8 cellular contexts compared by ENCODE assay signal in genomic region chr10:43574035-43574892, GRCh38. TPM values are rescaled to one million over a fixed set of nuclear protein-coding genes. Genes with fewer than 3 reads are reported as not detected.
DNase-seq lines count a peak whose midpoint lies in the region; ATAC-seq, FAIRE-seq and TF ChIP-seq lines count a peak whose summit lies in the region.

Gene ZNF239, minus strand, starts transcription at chr10:43574616. Its CDS starts 16,537 bp downstream, at chr10:43558079.

- DNase-seq in CD8-positive, alpha-beta memory T cell: peak; percentile 72 to 87 (median 83)
- DNase-seq in GM20000 (ENCODE audit: low spot score) (peak; percentile 85), HTR-8/SVneo (ENCODE audit: insufficient read length, low spot score) (peak; percentile 86), right cardiac atrium (peak; percentile 95 to 98 (median 96)), prostate gland (ENCODE audit: low spot score) (peak; percentile 78), upper lobe of right lung (peak; percentile 95)

- intact Hi-C loops in right cardiac atrium (cut with DNase I): no loop called here
- intact Hi-C loops in prostate gland (cut with DNase I): no loop called here
- intact Hi-C loops in upper lobe of right lung (cut with DNase I): no loop called here

- peak within 1 kb of the TSS; percentile 85 to 94 (median 88) for H3K4me3 Mint-ChIP-seq in CD8-positive, alpha-beta memory T cell
- peak within 1 kb of the TSS; percentile 75 for H3K4me3 Mint-ChIP-seq in T-helper 1 cell treated with Interleukin-12 subunit alpha and Interleukin-12 subunit beta and Interleukin-4 antibody, amounts not matched to agents 30 μg/mL and 1 μg/mL, for 36 hours

- H3K36me3 Mint-ChIP-seq in CD8-positive, alpha-beta memory T cell: peaks cover 2 to 8% (median 3%) of the 10 kb centered on the region in 3 donors
- peaks cover 9% of the 10 kb centered on the region for H3K36me3 Mint-ChIP-seq in T-helper 1 cell treated with Interleukin-12 subunit alpha and Interleukin-12 subunit beta and Interleukin-4 antibody, amounts not matched to agents 30 μg/mL and 1 μg/mL, for 36 hours (ENCODE audit: low read depth)

- no peak for TF ChIP-seq POLR2A in prostate gland (IDR thresholded peaks at IDR 0.05)

- no peaks in the 10 kb centered on the region for H3K9me3 ChIP-seq in CD8-positive, alpha-beta memory T cell (ENCODE audit: low read length)
- H3K9me3 ChIP-seq in right cardiac atrium (ENCODE audit: control insufficient read depth, low read length) (no peaks in the 10 kb centered on the region), prostate gland (no peaks in the 10 kb centered on the region), upper lobe of right lung (no peaks in the 10 kb centered on the region)

- H3K9me3 Mint-ChIP-seq in CD8-positive, alpha-beta memory T cell: peaks cover 0 to 10% (median 0%) of the 10 kb centered on the region in 5 donors
- H3K9me3 Mint-ChIP-seq in T-helper 1 cell treated with Interleukin-12 subunit alpha and Interleukin-12 subunit beta and Interleukin-4 antibody, amounts not matched to agents 30 μg/mL and 1 μg/mL, for 36 hours: peaks cover 36% of the 10 kb centered on the region

- peak; percentile 79 for FAIRE-seq in HTR-8/SVneo (lab: Jason Lieb, UNC)

- POLR2A ChIA-PET in CD8-positive, alpha-beta memory T cell (lab: Charles Lee): interaction anchor here (0.8 to 1.7 kb wide), 4 partner anchors 32 to 436 kb away, joined by 3 to 6 read pairs (median 4); partner anchors contain the start of genes CSGALNACT2, ZNF32 and ZNF485

- H3K27me3 ChIP-seq in CD8-positive, alpha-beta memory T cell (ENCODE audit: insufficient read depth, low read length, poor library complexity, severe bottlenecking): no peaks in the 10 kb centered on the region
- H3K27me3 ChIP-seq in right cardiac atrium (ENCODE audit: control insufficient read depth, insufficient read depth) (no peaks in the 10 kb centered on the region), prostate gland (replicated peaks; ENCODE audit: insufficient read depth) (no peaks in the 10 kb centered on the region), upper lobe of right lung (no peaks in the 10 kb centered on the region)

- peak within 1 kb of the TSS; percentile 63 for H3K4me3 ChIP-seq in CD8-positive, alpha-beta memory T cell (ENCODE audit: low read length)
- H3K4me3 ChIP-seq in right cardiac atrium (ENCODE audit: low read length) (peak within 1 kb of the TSS; percentile 47), prostate gland (peak within 1 kb of the TSS; percentile 48 to 60), upper lobe of right lung (peak within 1 kb of the TSS; percentile 61)

- ATAC-seq in right cardiac atrium: peak; percentile 97 to 99
- peak; percentile 98 for ATAC-seq in upper lobe of right lung

- no peaks in the 10 kb centered on the region for H3K27me3 Mint-ChIP-seq in CD8-positive, alpha-beta memory T cell
- H3K27me3 Mint-ChIP-seq in T-helper 1 cell treated with Interleukin-12 subunit alpha and Interleukin-12 subunit beta and Interleukin-4 antibody, amounts not matched to agents 30 μg/mL and 1 μg/mL, for 36 hours (ENCODE audit: low read depth): no peaks in the 10 kb centered on the region

- CTCF ChIA-PET in CD8-positive, alpha-beta memory T cell (lab: Charles Lee): interaction anchor here (1.4 to 2.1 kb wide), 4 partner anchors 11 to 117 kb away, joined by 3 to 8 read pairs (median 6); no protein-coding TSS in a partner anchor

- H3K36me3 ChIP-seq in CD8-positive, alpha-beta memory T cell (ENCODE audit: insufficient read depth, low read length): no peaks in the 10 kb centered on the region
- H3K36me3 ChIP-seq in prostate gland: no peaks in the 10 kb centered on the region
- no peaks in the 10 kb centered on the region for H3K36me3 ChIP-seq in upper lobe of right lung

- H3K27ac Mint-ChIP-seq in CD8-positive, alpha-beta memory T cell: peak within 1 kb of the TSS; percentile 86 to 98 (median 90)
- H3K27ac Mint-ChIP-seq in T-helper 1 cell treated with Interleukin-12 subunit alpha and Interleukin-12 subunit beta and Interleukin-4 antibody, amounts not matched to agents 30 μg/mL and 1 μg/mL, for 36 hours: no peak within 1 kb of the TSS

- H3K27ac ChIP-seq in CD8-positive, alpha-beta memory T cell (ENCODE audit: low read depth, low read length): peak within 1 kb of the TSS; percentile 45
- H3K27ac ChIP-seq in angular gyrus (ENCODE audit: low read depth, low read length) (peak within 1 kb of the TSS; percentile 30), right cardiac atrium (ENCODE audit: low read length) (peak within 1 kb of the TSS; percentile 21), prostate gland (peak within 1 kb of the TSS; percentile 25 to 50), upper lobe of right lung (peak within 1 kb of the TSS; percentile 68)

- TF ChIP-seq CTCF in GM20000 (IDR thresholded peaks at IDR 0.05; ENCODE audit: extremely low read depth, missing control alignments) (no peak), prostate gland (IDR thresholded peaks at IDR 0.05) (peak in 1 of 4 experiments; percentile 15), upper lobe of right lung (IDR thresholded peaks at IDR 0.05) (no peak)

- H3K4me1 ChIP-seq in CD8-positive, alpha-beta memory T cell (ENCODE audit: insufficient read depth, low read length): peaks cover 29% of the 10 kb centered on the region
- H3K4me1 ChIP-seq in right cardiac atrium (ENCODE audit: control insufficient read depth, insufficient read depth, low read length) (no peaks in the 10 kb centered on the region), prostate gland (replicated peaks) (no peaks in the 10 kb centered on the region), upper lobe of right lung (no peaks in the 10 kb centered on the region)

- H3K4me1 Mint-ChIP-seq in CD8-positive, alpha-beta memory T cell: peaks cover 51 to 68% (median 63%) of the 10 kb centered on the region in 3 donors
- peaks cover 15% of the 10 kb centered on the region for H3K4me1 Mint-ChIP-seq in T-helper 1 cell treated with Interleukin-12 subunit alpha and Interleukin-12 subunit beta and Interleukin-4 antibody, amounts not matched to agents 30 μg/mL and 1 μg/mL, for 36 hours (ENCODE audit: low read depth)

- 3% methylated on average over 75 of the region's 75 CpGs for WGBS in right cardiac atrium
- 2% methylated on average over 70 of the region's 75 CpGs for WGBS in prostate gland

RNA-seq across cellular contexts. Expression of gene ZNF239, which starts in this region (rescaled TPM):
- 1 to 10 TPM; 1.4 to 1.6 TPM for total RNA-seq in CD8-positive, alpha-beta memory T cell
- polyA plus RNA-seq in CD8-positive, alpha-beta memory T cell: 0.90 TPM
- total RNA-seq in right cardiac atrium (1 to 10 TPM; 1.9 to 2.9 (median 2.2) TPM), prostate gland (1 to 10 TPM; 4.3 to 6.8 TPM), upper lobe of right lung (3.5 TPM)
- polyA plus RNA-seq in right cardiac atrium: 0.93 TPM

Comparison
In these comparisons a context has a peak if more than half of its experiments do, and no peak if none do; other contexts are left out.
1. Peak in every context shown above with its lines: DNase-seq, ATAC-seq, H3K4me3 ChIP-seq and H3K27ac ChIP-seq.